ENCODE assay signal across 17 cellular contexts in the genomic region with DNA sequence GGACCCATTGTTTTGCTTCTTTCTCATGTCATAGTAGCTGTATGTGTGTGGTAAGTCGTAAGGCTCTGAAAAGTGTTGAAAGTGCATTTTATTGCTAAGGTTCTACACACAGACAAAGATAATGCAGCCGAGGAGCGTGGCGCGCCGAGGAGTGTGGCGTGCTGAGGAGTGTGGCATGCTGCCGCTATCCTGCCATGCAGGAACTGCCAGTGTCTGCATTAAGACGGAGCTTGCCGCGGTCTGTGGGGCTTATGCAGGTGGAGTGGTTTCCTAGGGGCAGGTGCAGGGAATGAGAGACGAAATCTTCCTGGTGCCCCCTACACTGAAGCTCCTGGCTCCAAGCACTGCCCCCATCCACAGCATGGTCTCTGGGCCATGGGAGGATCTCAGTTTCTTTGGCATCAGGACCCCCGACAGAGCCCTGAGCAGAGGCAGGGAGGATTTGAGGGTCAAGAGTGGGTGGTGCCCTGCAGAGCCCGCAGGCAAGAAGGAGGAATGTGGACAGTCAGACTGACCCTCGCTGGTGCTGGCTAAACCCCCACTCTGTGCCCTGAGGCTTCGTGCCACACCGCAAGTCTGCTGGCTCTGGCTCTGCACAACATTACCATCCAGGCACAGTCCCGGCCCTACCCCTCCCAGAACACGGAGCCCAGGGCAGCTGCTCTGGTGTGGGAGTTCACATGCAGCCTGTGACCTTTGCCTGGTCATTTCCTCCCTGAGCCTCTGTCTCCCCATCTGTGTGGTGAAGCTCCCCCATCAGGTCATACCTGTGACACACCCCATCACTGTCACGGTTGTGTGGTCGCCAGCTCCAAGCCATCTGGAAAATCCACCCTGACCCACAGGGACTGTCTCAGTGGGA. TPM values are rescaled to one million over a fixed set of nuclear protein-coding genes. Genes with fewer than 3 reads are reported as not detected.
DNase-seq lines count a peak whose midpoint lies in the region; ATAC-seq, FAIRE-seq and TF ChIP-seq lines count a peak whose summit lies in the region.
"Had no signal": no experiment of that assay in that cellular context is flagged by ENCODE, and none has a peak within 500 bp of the region (broad histone marks: within the 10 kb centered on the region; RNA-seq: fewer than 3 reads in every experiment).

No MANE protein-coding gene starts in this region.

- H3K23ac ChIP-seq in H9 (ENCODE audit: insufficient read length, low read depth, low read length) = no peak overlapping the region

- no peak for TF ChIP-seq POLR2A in gastroesophageal sphincter (IDR thresholded peaks at IDR 0.05)

- H4K91ac ChIP-seq in H9 (ENCODE audit: insufficient read length, low read depth, low read length) = no peak overlapping the region

- ATAC-seq in pancreas (no peak), gastroesophageal sphincter (no peak)
- ATAC-seq: heart left ventricle, left colon had no signal

- H2BK5ac ChIP-seq in H9 (ENCODE audit: insufficient read length, low read length) = no peak overlapping the region

- no peak overlapping the region for H4K8ac ChIP-seq in H9 (replicated peaks; ENCODE audit: insufficient read length, low read depth, low read length)

- CTCF ChIA-PET in MCF 10A (lab: Yijun Ruan, JAX) = interaction anchor here (0.6 kb wide), 1 partner anchor 660 kb away, joined by 3 read pairs; no protein-coding TSS in a partner anchor

- H3K4ac ChIP-seq in H9 (ENCODE audit: low read depth, low read length) = no peak overlapping the region

- H3K56ac ChIP-seq in H9 (ENCODE audit: insufficient read length, low read depth, low read length) = no peak overlapping the region

- H2AFZ ChIP-seq in H9 (ENCODE audit: low read length) = no peak overlapping the region
- H2AFZ ChIP-seq: neural progenitor cell had no signal

- FAIRE-seq in pancreas (lab: Jason Lieb, UNC) = no peak

- WGBS in H9 (ENCODE audit: extremely low coverage, insufficient read length, low lambda C conversion rate) = no CpG with 5 or more reads among the region's 21 CpGs
- WGBS in pancreas, 2 donors = 92 to 93% methylated on average over 21 of the region's 21 CpGs
- 96% methylated on average over 14 of the region's 21 CpGs; no CpG with 5 or more reads in 1 of the 2 donors for WGBS in gastroesophageal sphincter (ENCODE audit: low coverage in 1 of 2), 2 donors

- H3K27me3 ChIP-seq in H9 (ENCODE audit: insufficient read depth, low read length) (peaks cover 3% of the 10 kb centered on the region; the same call in 1 of the 2 replicates), pancreas (no peaks in the 10 kb centered on the region), gastroesophageal sphincter (no peaks in the 10 kb centered on the region)
- H3K27me3 ChIP-seq: adrenal gland had no signal

- no peak overlapping the region for H3K4me2 ChIP-seq in H9 (ENCODE audit: insufficient read depth, insufficient read length, low read length)
- H3K4me2 ChIP-seq: BLaER1, neural progenitor cell had no signal

- H3T11ph ChIP-seq in H9 (ENCODE audit: low read length) = no peak overlapping the region

- peaks cover 6% of the 10 kb centered on the region for H3K23me2 ChIP-seq in H9 (ENCODE audit: insufficient read length, low read depth, low read length, poor library complexity, severe bottlenecking)

- H2BK15ac ChIP-seq in H9 (ENCODE audit: low read depth, low read length) = no peak overlapping the region

- intact Hi-C loops in pancreas (cut with DNase I) (no loop called here), MCF 10A (cut with micrococcal nuclease) (no loop called here)

- no peak for TF ChIP-seq EP300 in gastroesophageal sphincter (IDR thresholded peaks at IDR 0.05)

- H3K9ac ChIP-seq in H9 (ENCODE audit: extremely low read depth, insufficient read length, low read length) = no peak overlapping the region
- H3K9ac ChIP-seq: BLaER1, neural progenitor cell had no signal

- no peak overlapping the region for H2BK20ac ChIP-seq in H9 (ENCODE audit: low read depth, low read length, poor library complexity, severe bottlenecking)

- H3K27me3 Mint-ChIP-seq in H9 (ENCODE audit: low read depth) = peaks cover 54% of the 10 kb centered on the region
- H3K27me3 Mint-ChIP-seq in glutamatergic neuron (ENCODE audit: unreplicated experiment) = peaks cover 11% of the 10 kb centered on the region
- no peaks in the 10 kb centered on the region for H3K27me3 Mint-ChIP-seq in MCF 10A (ENCODE audit: insufficient read depth, unreplicated experiment)

- no peak overlapping the region for H3K27ac Mint-ChIP-seq in H9
- no peak overlapping the region for H3K27ac Mint-ChIP-seq in glutamatergic neuron (ENCODE audit: unreplicated experiment)
- no peak overlapping the region for H3K27ac Mint-ChIP-seq in MCF 10A (ENCODE audit: low read depth, unreplicated experiment)
- H3K27ac Mint-ChIP-seq: neural progenitor cell had no signal

- no peak overlapping the region for H3K4me3 ChIP-seq in pancreas
- H3K4me3 ChIP-seq in gastroesophageal sphincter = no peak overlapping the region
- H3K4me3 ChIP-seq: adrenal gland, BLaER1, heart left ventricle, neural progenitor cell had no signal

- BruUV-seq in MCF 10A (replicated peaks; lab: Mats Ljungman, UMichigan) = no TSS peak

- H3K9me3 Mint-ChIP-seq in H9 = peaks cover 31 to 33% of the 10 kb centered on the region in 2 experiments
- H3K9me3 Mint-ChIP-seq in glutamatergic neuron (ENCODE audit: unreplicated experiment) = peaks cover 8% of the 10 kb centered on the region
- H3K9me3 Mint-ChIP-seq in MCF 10A (ENCODE audit: unreplicated experiment) = peaks cover 19% of the 10 kb centered on the region

- H3K27ac ChIP-seq in H9 (ENCODE audit: insufficient read length, low read depth, low read length) = no peak overlapping the region
- H3K27ac ChIP-seq in pancreas = no peak overlapping the region
- no peak overlapping the region for H3K27ac ChIP-seq in gastroesophageal sphincter
- H3K27ac ChIP-seq: adrenal gland, BLaER1, heart left ventricle, neural progenitor cell had no signal

- H3K9me3 ChIP-seq in H9 (ENCODE audit: control insufficient read depth, low read depth, low read length) (no peaks in the 10 kb centered on the region), pancreas (no peaks in the 10 kb centered on the region), gastroesophageal sphincter (peaks cover 0 to 34% (median 0%) of the 10 kb centered on the region in 3 donors)

- H2BK120ac ChIP-seq in H9 (ENCODE audit: low read depth, low read length, poor library complexity, severe bottlenecking) = no peak overlapping the region

- no peaks in the 10 kb centered on the region for H3K79me1 ChIP-seq in H9 (ENCODE audit: insufficient read depth, low read depth, low read length, poor library complexity, severe bottlenecking)

- H2BK12ac ChIP-seq in H9 (ENCODE audit: insufficient read length, low read depth, low read length) = no peak overlapping the region

- H3K36me3 Mint-ChIP-seq in H9 (ENCODE audit: insufficient read depth in 1 of 3, low read depth in 3 of 3) = peaks cover 9 to 22% (median 12%) of the 10 kb centered on the region in 3 experiments
- peaks cover 15% of the 10 kb centered on the region for H3K36me3 Mint-ChIP-seq in glutamatergic neuron (ENCODE audit: unreplicated experiment)
- peaks cover 21% of the 10 kb centered on the region for H3K36me3 Mint-ChIP-seq in MCF 10A (ENCODE audit: insufficient read depth, unreplicated experiment)

- H3K4me1 Mint-ChIP-seq in H9 (peaks cover 0 to 4% of the 10 kb centered on the region in 2 experiments; a peak in 2 of 4 replicates), glutamatergic neuron (ENCODE audit: low read depth, unreplicated experiment) (peaks cover 2% of the 10 kb centered on the region), MCF 10A (ENCODE audit: insufficient read depth, unreplicated experiment) (peaks cover 16% of the 10 kb centered on the region)

- H3K36me3 ChIP-seq in pancreas = no peaks in the 10 kb centered on the region
- H3K36me3 ChIP-seq in gastroesophageal sphincter = peaks cover 0 to 27% of the 10 kb centered on the region in 2 donors
- H3K36me3 ChIP-seq: adrenal gland, neural progenitor cell had no signal

- H3K18ac ChIP-seq in H9 (ENCODE audit: insufficient read length, low read depth, low read length) = no peak overlapping the region

- H3K79me2 ChIP-seq in H9 (ENCODE audit: insufficient read depth, low read length) = no peaks in the 10 kb centered on the region

- TF ChIP-seq CTCF in H9 (conservative IDR thresholded peaks at IDR 0.05) (no peak), glutamatergic neuron (IDR thresholded peaks at IDR 0.05; ENCODE audit: partially characterized antibody, unreplicated experiment) (no peak), pancreas (IDR thresholded peaks at IDR 0.05) (no peak), gastroesophageal sphincter (IDR thresholded peaks at IDR 0.05) (no peak), MCF 10A (IDR thresholded peaks at IDR 0.05; ENCODE audit: unreplicated experiment) (no peak)

- POLR2A ChIA-PET in MCF 10A (lab: Yijun Ruan, JAX) = interaction anchor here (0.6 kb wide), 1 partner anchor 61 kb away, joined by 4 read pairs; no protein-coding TSS in a partner anchor

- H2AK5ac ChIP-seq in H9 (ENCODE audit: insufficient read length, low read length) = no peak overlapping the region

- no peak overlapping the region for H4K5ac ChIP-seq in H9 (ENCODE audit: insufficient read length, low read depth, low read length)

- peak; percentile 2 for DNase-seq in 8988T
- peak; percentile 22 for DNase-seq in H9
- peak; percentile 9 for DNase-seq in glutamatergic neuron
- DNase-seq in pancreas = peak in 4 of 6 donors; percentile 9 to 63 (median 30)
- no peak for DNase-seq in COLO668 (lab: John Stamatoyannopoulos, UW; ENCODE audit: unreplicated experiment)
- no peak for DNase-seq in dedifferentiated amniotic fluid mesenchymal stem cell (ENCODE audit: extremely low spot score)
- DNase-seq in MCF 10A (ENCODE audit: unreplicated experiment) = no peak
- DNase-seq: DND-41, erythroblast, Kasumi-1, left colon, NCI-H187 had no signal

- no peak overlapping the region for H3K14ac ChIP-seq in H9 (ENCODE audit: insufficient read depth, low read length)

- H4K20me1 ChIP-seq in H9 (ENCODE audit: control insufficient read depth, insufficient read depth, insufficient read length) = no peaks in the 10 kb centered on the region

- H3K4me3 Mint-ChIP-seq in H9 (no peak overlapping the region; a peak in 1 of 5 replicates), glutamatergic neuron (ENCODE audit: unreplicated experiment) (no peak overlapping the region), MCF 10A (ENCODE audit: unreplicated experiment) (no peak overlapping the region)

- H3K4me1 ChIP-seq in H9 (ENCODE audit: insufficient read depth, low read length) (no peaks in the 10 kb centered on the region), pancreas (peaks cover 13 to 20% (median 13%) of the 10 kb centered on the region in 3 donors), gastroesophageal sphincter (peaks cover 0 to 42% (median 10%) of the 10 kb centered on the region in 3 donors)
- H3K4me1 ChIP-seq: neural progenitor cell had no signal

RNA-seq across cellular contexts. Expression of a gene that starts 3.2 kb away (rescaled TPM):
- total RNA-seq in H9 (2021) (1.8 and 2.5 TPM in 2 replicates), glutamatergic neuron (ENCODE audit: unreplicated experiment) (2.8 TPM), pancreas (10 to 100 TPM in 2 of 6 donors, 1 to 10 TPM in 4; 6.6 to 19.2 (median 9.6) TPM), gastroesophageal sphincter (10 to 100 TPM in 2 of 4 donors, 1 to 10 TPM in 2; 8.3 to 29.9 (median 14.6) TPM), MCF 10A (2022) (18.0 and 22.0 TPM in 2 replicates)
- polyA plus RNA-seq in pancreas = 10 to 100 TPM; 12.9 to 13.2 TPM

Comparison
In these comparisons a context has a peak if more than half of its experiments do, and no peak if none do; other contexts are left out.
1. DNase-seq: peak in 8988T (single experiment), H9 (single experiment), glutamatergic neuron (single experiment) and pancreas (4 of 6); none in COLO668 (single experiment), dedifferentiated amniotic fluid mesenchymal stem cell (single experiment) and MCF 10A (single experiment).